In the genomic region with DNA sequence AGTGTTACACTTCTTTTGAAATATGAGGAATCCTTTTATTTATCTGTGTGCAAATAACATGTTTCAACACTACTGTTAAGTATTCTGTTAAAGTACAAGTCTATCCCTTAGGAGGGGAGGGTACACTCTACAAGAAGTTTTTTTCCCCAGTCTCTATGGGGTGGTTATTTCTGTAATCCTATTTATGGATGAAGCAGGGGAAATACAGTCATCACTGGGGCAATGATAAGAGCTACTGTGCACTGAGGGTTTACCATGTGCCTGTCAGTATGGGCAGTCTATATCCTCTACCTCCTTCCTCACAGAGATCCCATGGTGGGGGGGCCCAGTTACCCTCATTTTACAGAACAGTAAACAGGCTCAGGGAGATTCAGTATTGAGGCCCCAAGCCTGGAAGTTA, we compare ENCODE assay signal across 20 cellular contexts. TPM values are rescaled to one million over a fixed set of nuclear protein-coding genes. Genes with fewer than 3 reads are reported as not detected.
"Had no signal": no experiment of that assay in that cellular context is flagged by ENCODE, and none has a peak within 500 bp of the region (broad histone marks: within the 10 kb centered on the region; RNA-seq: fewer than 3 reads in every experiment).

No MANE protein-coding gene starts in this region.

- H3K4me3 ChIP-seq: cardiac muscle cell, gastrocnemius medialis, heart left ventricle, mucosa of descending colon, right atrium auricular region, transverse colon, vagina had no signal

- ATAC-seq: activated naive CD4-positive, alpha-beta T cell treated with anti-CD3 and anti-CD28 coated beads, Interleukin-2, amount 50 U/mL, for 72 hours; activated T-cell treated with anti-CD3 and anti-CD28 coated beads, Interleukin-2, amount 50 U/mL, for 72 hours; gastrocnemius medialis; mucosa of descending colon; naive thymus-derived CD4-positive, alpha-beta T cell had no signal

- H3K27me3 ChIP-seq: cardiac muscle cell, gastrocnemius medialis, heart left ventricle, right atrium auricular region, transverse colon, vagina had no signal

- H3K36me3 ChIP-seq: cardiac muscle cell, right atrium auricular region, transverse colon, vagina had no signal

- H3K4me1 ChIP-seq: right atrium auricular region, transverse colon, vagina had no signal

- H3K9me3 ChIP-seq: gastrocnemius medialis, heart left ventricle, mucosa of descending colon, right atrium auricular region, transverse colon, vagina had no signal

- DNase-seq: activated B cell treated with CpG ODN at 0.5 μM for 24 hours; activated CD4-positive, alpha-beta T cell treated with anti-CD3 and anti-CD28 coated beads for 48 hours; activated CD8-positive, alpha-beta memory T cell treated with anti-CD3 and anti-CD28 coated beads, Interleukin-2, amount 50 U/mL, for 48 hours; activated gamma-delta T cell; activated T-cell treated with anti-CD3 and anti-CD28 coated beads, Interleukin-2, amount 50 U/mL, for 72 hours; gastrocnemius medialis; heart left ventricle; mucosa of descending colon; naive thymus-derived CD4-positive, alpha-beta T cell; posterior cingulate gyrus; small intestine; stimulated activated CD4-positive, alpha-beta T cell treated with anti-CD3 and anti-CD28 coated beads, Interleukin-4, amount 100 ng/mL, for 24 hours; stimulated activated CD8-positive, alpha-beta memory T cell treated with anti-CD3 and anti-CD28 coated beads, Interleukin-4, amount 100 ng/mL, for 48 hours; stimulated activated naive CD4-positive, alpha-beta T cell treated with Interleukin-2 at 50 U/mL for 16 hours; T-helper 9 cell; transverse colon had no signal

- H3K27ac ChIP-seq: cardiac muscle cell, gastrocnemius medialis, heart left ventricle, right atrium auricular region, transverse colon, vagina had no signal

RNA-seq across cellular contexts. Expression of a gene that starts 35.0 kb away (rescaled TPM):
- total RNA-seq: vagina had no signal
